Comparison of ENCODE assay signal across 1 cellular context in the genomic region with DNA sequence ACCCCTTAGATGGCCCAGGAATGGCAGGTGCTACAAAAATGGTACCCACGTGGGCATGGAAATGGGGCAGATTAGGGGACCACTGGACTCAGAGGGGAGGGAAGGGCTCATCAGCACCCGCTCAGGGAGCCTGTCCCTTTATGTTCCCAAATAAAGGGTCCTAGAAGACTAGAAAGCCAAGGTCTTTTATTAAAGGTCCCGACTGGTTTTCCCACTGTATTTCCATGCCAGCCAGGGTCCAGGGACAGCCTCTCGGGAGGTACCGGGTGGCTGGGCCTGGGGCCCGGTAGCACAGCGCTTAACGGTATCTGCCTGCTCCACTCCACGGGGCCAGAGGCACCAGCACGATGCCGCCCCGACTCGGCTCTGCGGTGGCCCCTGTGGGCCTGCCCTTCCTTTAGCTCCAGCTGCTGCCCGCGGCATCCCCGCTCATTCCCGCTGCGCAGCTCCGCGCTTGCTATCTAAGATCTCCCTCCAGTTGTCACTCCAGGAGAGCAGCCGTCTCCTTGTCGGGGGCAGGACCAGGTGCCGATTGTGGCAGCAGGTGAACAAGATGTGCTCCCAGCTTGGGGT.
TF ChIP-seq lines count a peak whose summit lies in the region.

No MANE protein-coding gene starts in this region.

TF ChIP-seq in H1, 55 proteins besides CTCF, POLR2A, EP300 and RAD21:
- TF ChIP-seq KDM5A (IDR thresholded peaks at IDR 0.05; ENCODE audit: low read length) (no peak), HDAC2 (IDR thresholded peaks at IDR 0.05; ENCODE audit: borderline replicate concordance in 1 of 2, low read depth in 2 of 2, low read length in 2 of 2) (no peak), YY1 (IDR thresholded peaks at IDR 0.05; ENCODE audit: low read depth, low read length) (no peak), BACH1 (IDR thresholded peaks at IDR 0.05; ENCODE audit: low read length) (no peak), SRF (IDR thresholded peaks at IDR 0.05; ENCODE audit: low read depth, low read length) (no peak), KDM1A (IDR thresholded peaks at IDR 0.05; ENCODE audit: borderline replicate concordance, low read length) (no peak), SIRT6 (IDR thresholded peaks at IDR 0.05; ENCODE audit: low read length) (no peak), NRF1 (IDR thresholded peaks at IDR 0.05; ENCODE audit: low read depth, low read length) (no peak), ZNF274 (IDR thresholded peaks at IDR 0.05; ENCODE audit: borderline replicate concordance, extremely low read depth, low read length) (no peak), CTBP2 (IDR thresholded peaks at IDR 0.05; ENCODE audit: borderline replicate concordance, insufficient read depth, insufficient read length, low read length) (no peak), PHF8 (conservative IDR thresholded peaks at IDR 0.05; ENCODE audit: low read depth, low read length) (no peak), SAP30 (IDR thresholded peaks at IDR 0.05; ENCODE audit: insufficient read depth, insufficient replicate concordance, low read length) (no peak), CEBPB (IDR thresholded peaks at IDR 0.05; ENCODE audit: low read depth, low read length) (no peak), HDAC6 (IDR thresholded peaks at IDR 0.05; ENCODE audit: low read depth, low read length) (no peak), FOSL1 (IDR thresholded peaks at IDR 0.05; ENCODE audit: insufficient read depth, low read depth, low read length) (no peak)
- TF ChIP-seq, protein P1, sequence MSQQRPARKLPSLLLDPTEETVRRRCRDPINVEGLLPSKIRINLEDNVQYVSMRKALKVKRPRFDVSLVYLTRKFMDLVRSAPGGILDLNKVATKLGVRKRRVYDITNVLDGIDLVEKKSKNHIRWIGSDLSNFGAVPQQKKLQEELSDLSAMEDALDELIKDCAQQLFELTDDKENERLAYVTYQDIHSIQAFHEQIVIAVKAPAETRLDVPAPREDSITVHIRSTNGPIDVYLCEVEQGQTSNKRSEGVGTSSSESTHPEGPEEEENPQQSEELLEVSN (IDR thresholded peaks at IDR 0.05): no peak
- TF ChIP-seq, protein P2, sequence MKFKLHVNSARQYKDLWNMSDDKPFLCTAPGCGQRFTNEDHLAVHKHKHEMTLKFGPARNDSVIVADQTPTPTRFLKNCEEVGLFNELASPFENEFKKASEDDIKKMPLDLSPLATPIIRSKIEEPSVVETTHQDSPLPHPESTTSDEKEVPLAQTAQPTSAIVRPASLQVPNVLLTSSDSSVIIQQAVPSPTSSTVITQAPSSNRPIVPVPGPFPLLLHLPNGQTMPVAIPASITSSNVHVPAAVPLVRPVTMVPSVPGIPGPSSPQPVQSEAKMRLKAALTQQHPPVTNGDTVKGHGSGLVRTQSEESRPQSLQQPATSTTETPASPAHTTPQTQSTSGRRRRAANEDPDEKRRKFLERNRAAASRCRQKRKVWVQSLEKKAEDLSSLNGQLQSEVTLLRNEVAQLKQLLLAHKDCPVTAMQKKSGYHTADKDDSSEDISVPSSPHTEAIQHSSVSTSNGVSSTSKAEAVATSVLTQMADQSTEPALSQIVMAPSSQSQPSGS (IDR thresholded peaks at IDR 0.05; ENCODE audit: low read length): no peak
